Comparison of ENCODE assay signal across 11 cellular contexts in genomic region chr1:35506960-35507901, GRCh38. TPM values are rescaled to one million over a fixed set of nuclear protein-coding genes. Genes with fewer than 3 reads are reported as not detected.
DNase-seq lines count a peak whose midpoint lies in the region; ATAC-seq lines count a peak whose summit lies in the region.
"Had no signal": no experiment of that assay in that cellular context is flagged by ENCODE, and none has a peak within 500 bp of the region (broad histone marks: within the 10 kb centered on the region; RNA-seq: fewer than 3 reads in every experiment).

No MANE protein-coding gene starts in this region.

- H3K4me1 ChIP-seq in skeletal muscle tissue (ENCODE audit: control insufficient read depth in 3 of 3, insufficient read depth in 3 of 3, low read length in 3 of 3): peaks cover 18 to 22% (median 20%) of the 10 kb centered on the region in 3 donors

- H3K4me3 Mint-ChIP-seq in IgD-negative memory B cell: peak overlapping the region in 1 of 4 donors; percentile 71
- H3K4me3 Mint-ChIP-seq in activated T-cell treated with anti-CD3 and anti-CD28 coated beads, Interleukin-2, amount 50 U/mL, for 4 hours: peak overlapping the region; percentile 60

- H3K9ac ChIP-seq in skeletal muscle tissue (ENCODE audit: low read depth in 1 of 3, low read length in 3 of 3): no peak overlapping the region

- H3K27ac Mint-ChIP-seq in IgD-negative memory B cell: peak overlapping the region in 2 of 3 donors; percentile 36 to 55

- no peaks in the 10 kb centered on the region for H3K9me3 ChIP-seq in skeletal muscle tissue (ENCODE audit: control insufficient read depth in 3 of 3, low read length in 3 of 3)

- H3K27me3 ChIP-seq in skeletal muscle tissue (ENCODE audit: control insufficient read depth in 3 of 3, insufficient read depth in 3 of 3, low read length in 3 of 3): no peaks in the 10 kb centered on the region

- no peak for ATAC-seq in activated T-cell treated with anti-CD3 and anti-CD28 coated beads, Interleukin-2, amount 50 U/mL, for 4 hours
- ATAC-seq in GM21381 (IDR thresholded peaks at IDR 0.05; ENCODE audit: unreplicated experiment) (no peak), HG03159 (IDR thresholded peaks at IDR 0.05; ENCODE audit: unreplicated experiment) (no peak)

- no peaks in the 10 kb centered on the region for H3K27me3 Mint-ChIP-seq in IgD-negative memory B cell
- no peaks in the 10 kb centered on the region for H3K27me3 Mint-ChIP-seq in activated T-cell treated with anti-CD3 and anti-CD28 coated beads, Interleukin-2, amount 50 U/mL, for 4 hours (ENCODE audit: low read depth)

- H3K4me1 Mint-ChIP-seq in IgD-negative memory B cell: peaks cover 23 to 31% (median 25%) of the 10 kb centered on the region in 3 donors
- H3K4me1 Mint-ChIP-seq in activated T-cell treated with anti-CD3 and anti-CD28 coated beads, Interleukin-2, amount 50 U/mL, for 4 hours (ENCODE audit: low read depth): peaks cover 70% of the 10 kb centered on the region

- H3K9me3 Mint-ChIP-seq in IgD-negative memory B cell: no peaks in the 10 kb centered on the region
- H3K9me3 Mint-ChIP-seq in activated T-cell treated with anti-CD3 and anti-CD28 coated beads, Interleukin-2, amount 50 U/mL, for 4 hours: no peaks in the 10 kb centered on the region

- H3K4me3 ChIP-seq in skeletal muscle tissue (ENCODE audit: low read length in 3 of 3): no peak overlapping the region

- peaks cover 10% of the 10 kb centered on the region for H3K36me3 Mint-ChIP-seq in IgD-negative memory B cell
- peaks cover 10% of the 10 kb centered on the region for H3K36me3 Mint-ChIP-seq in activated T-cell treated with anti-CD3 and anti-CD28 coated beads, Interleukin-2, amount 50 U/mL, for 4 hours (ENCODE audit: insufficient read depth)

- peak; percentile 7 for DNase-seq in DMS79 treated with DMSO at 0.1 percent for 48 hours (lab: John Stamatoyannopoulos, UW)
- no peak for DNase-seq in DMS79 (lab: John Stamatoyannopoulos, UW)
- DNase-seq in activated T-cell treated with anti-CD3 and anti-CD28 coated beads, Interleukin-2, amount 50 U/mL, for 4 hours: no peak
- DNase-seq in GF-D8 (lab: John Stamatoyannopoulos, UW): no peak
- DNase-seq: 8988T, GDM1, NCI-H1105 had no signal

- H3K36me3 ChIP-seq in skeletal muscle tissue (ENCODE audit: control insufficient read depth in 3 of 3, insufficient read depth in 3 of 3, low read length in 3 of 3): peaks cover 2 to 8% (median 5%) of the 10 kb centered on the region in 3 donors

- H3K27ac ChIP-seq in skeletal muscle tissue (ENCODE audit: low read depth, low read length): peak overlapping the region; percentile 46

RNA-seq across cellular contexts. Expression of gene KIAA0319L, which starts 50.0 kb away (rescaled TPM):
- polyA plus RNA-seq in IgD-negative memory B cell: 25.2 TPM
- total RNA-seq in activated T-cell treated with anti-CD3 and anti-CD28 coated beads, Interleukin-2, amount 50 U/mL, for 4 hours: 10 to 100 TPM; 16.4 to 19.2 (median 17.4) TPM
- 18.3 TPM for total RNA-seq in skeletal muscle tissue

RNA-seq across cellular contexts. Expression of gene NCDN, which starts 50.4 kb away (rescaled TPM):
- polyA plus RNA-seq in IgD-negative memory B cell: 13.3 TPM
- 10 to 100 TPM; 60.6 to 61.8 (median 61.6) TPM for total RNA-seq in activated T-cell treated with anti-CD3 and anti-CD28 coated beads, Interleukin-2, amount 50 U/mL, for 4 hours
- 5.7 TPM for total RNA-seq in skeletal muscle tissue
